Comparison of ENCODE assay signal across 8 cellular contexts in the genomic region with DNA sequence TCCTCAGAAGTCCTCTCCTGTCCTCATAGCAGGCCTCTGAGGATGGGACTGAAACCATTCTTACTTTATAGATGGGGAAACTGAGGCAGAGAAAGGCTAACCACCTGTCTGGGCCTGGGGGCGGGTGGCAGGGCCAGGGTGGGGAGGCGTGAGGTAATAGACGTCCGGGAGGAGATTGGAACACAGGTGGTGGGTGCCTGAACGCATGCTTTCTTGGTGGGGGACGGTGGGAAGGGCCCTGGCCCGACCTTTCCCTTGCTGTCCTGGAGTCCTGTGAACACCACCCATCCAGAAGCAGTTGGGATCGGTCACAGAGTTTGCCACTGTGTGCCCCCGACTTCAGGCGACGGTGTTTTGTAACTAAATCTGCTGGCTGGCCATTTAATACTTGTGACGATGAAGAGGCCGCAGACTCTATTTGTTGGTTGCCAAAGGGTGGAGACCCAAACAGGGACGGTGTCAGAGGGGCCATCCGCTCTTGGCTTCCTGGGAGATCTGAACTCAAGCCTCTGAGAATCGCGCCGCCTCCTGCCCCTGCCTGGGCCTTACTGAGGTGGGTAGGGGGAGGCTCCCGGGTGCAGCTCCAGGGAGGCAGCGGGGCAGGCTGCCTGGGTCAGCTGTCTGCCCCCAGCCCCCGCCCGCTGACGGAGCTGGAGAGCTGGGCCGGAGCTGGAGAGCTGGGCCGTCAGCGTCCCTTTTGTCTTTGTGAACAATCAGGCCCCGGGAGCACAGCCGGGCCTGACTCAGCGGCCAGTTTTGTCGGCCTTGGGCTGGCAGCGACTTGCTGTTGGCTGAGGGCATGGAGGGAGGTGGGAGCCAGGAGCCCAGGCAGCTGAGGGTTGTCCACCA. TPM values are rescaled to one million over a fixed set of nuclear protein-coding genes. Genes with fewer than 3 reads are reported as not detected.
DNase-seq lines count a peak whose midpoint lies in the region; ATAC-seq and TF ChIP-seq lines count a peak whose summit lies in the region.

No MANE protein-coding gene starts in this region.

- peaks cover 51% of the 10 kb centered on the region for H3F3A ChIP-seq in DOHH2 (ENCODE audit: control insufficient read depth, insufficient read depth)

- H4K20me1 ChIP-seq in DOHH2 (ENCODE audit: control insufficient read depth, insufficient read depth, low read depth, low read length), result peaks cover 28% of the 10 kb centered on the region

- no peak for TF ChIP-seq CTCF in DOHH2 (IDR thresholded peaks at IDR 0.05; ENCODE audit: low read depth, low read length, poor library complexity, severe bottlenecking)
- no peak for TF ChIP-seq CTCF in ovary (IDR thresholded peaks at IDR 0.05)

- no peaks in the 10 kb centered on the region for H3K9me3 Mint-ChIP-seq in activated naive CD4-positive, alpha-beta T cell treated with anti-CD3 and anti-CD28 coated beads, Interleukin-2, amount 50 U/mL, for 24 hours

- H3K27me3 ChIP-seq in DOHH2 (ENCODE audit: control insufficient read depth, low read length) (no peaks in the 10 kb centered on the region), ovary (no peaks in the 10 kb centered on the region)

- DNase-seq in head of caudate nucleus (peak; percentile 85 to 98 (median 94)), ovary (peak; percentile 64 to 83 (median 76)), NCI-H446 (lab: John Stamatoyannopoulos, UW) (no peak), NCI-H510A (lab: John Stamatoyannopoulos, UW) (no peak)

- H3K4me1 Mint-ChIP-seq in activated naive CD4-positive, alpha-beta T cell treated with anti-CD3 and anti-CD28 coated beads, Interleukin-2, amount 50 U/mL, for 24 hours, result peaks cover 80% of the 10 kb centered on the region

- H3K36me3 ChIP-seq in DOHH2 (ENCODE audit: control insufficient read depth, low read length) (peaks cover 82% of the 10 kb centered on the region), ovary (no peaks in the 10 kb centered on the region)

- no peak overlapping the region for H3K27ac Mint-ChIP-seq in activated naive CD4-positive, alpha-beta T cell treated with anti-CD3 and anti-CD28 coated beads, Interleukin-2, amount 50 U/mL, for 24 hours

- TF ChIP-seq POLR2A in ovary (IDR thresholded peaks at IDR 0.05), result no peak

- peaks cover 83% of the 10 kb centered on the region for H3K79me2 ChIP-seq in DOHH2 (ENCODE audit: control insufficient read depth, low read length)

- no peak for TF ChIP-seq EP300 in ovary (IDR thresholded peaks at IDR 0.05)

- H3K4me2 ChIP-seq in DOHH2 (ENCODE audit: low read length), result peak overlapping the region; percentile 88

- H3K4me3 ChIP-seq in DOHH2 (ENCODE audit: low read length), result peak overlapping the region; percentile 95
- H3K4me3 ChIP-seq in ovary, result no peak overlapping the region

- intact Hi-C loops in head of caudate nucleus (cut with DNase I) (loop anchor here (5.0 kb wide), 1 partner anchor 47 kb away; no protein-coding TSS in a partner anchor), ovary (cut with DNase I) (loop anchor here in 1 of 4 donors (10.0 kb wide), 1 partner anchor 199 kb away; no protein-coding TSS in a partner anchor)

- 31 to 39% (median 35%) methylated on average over 31 of the region's 31 CpGs for whole genome bisulfite sequencing in ovary, 3 donors

- peaks cover 79% of the 10 kb centered on the region for H3K4me1 ChIP-seq in DOHH2 (ENCODE audit: control insufficient read depth, low read length)
- peaks cover 47% of the 10 kb centered on the region for H3K4me1 ChIP-seq in ovary (ENCODE audit: insufficient read depth)

- no peaks in the 10 kb centered on the region for H3K27me3 Mint-ChIP-seq in activated naive CD4-positive, alpha-beta T cell treated with anti-CD3 and anti-CD28 coated beads, Interleukin-2, amount 50 U/mL, for 24 hours

- ATAC-seq in GM18909 (IDR thresholded peaks at IDR 0.05; ENCODE audit: poor library complexity, unreplicated experiment), result no peak
- ATAC-seq in GM21576 (IDR thresholded peaks at IDR 0.05; ENCODE audit: unreplicated experiment), result no peak

- H3K9me2 ChIP-seq in DOHH2 (replicated peaks; ENCODE audit: control insufficient read depth, low read length), result no peaks in the 10 kb centered on the region

- peaks cover 17% of the 10 kb centered on the region for H3K36me3 Mint-ChIP-seq in activated naive CD4-positive, alpha-beta T cell treated with anti-CD3 and anti-CD28 coated beads, Interleukin-2, amount 50 U/mL, for 24 hours

- H3K9me3 ChIP-seq in DOHH2 (ENCODE audit: control insufficient read depth, insufficient read depth, low read length), result no peaks in the 10 kb centered on the region
- H3K9me3 ChIP-seq in ovary, result no peaks in the 10 kb centered on the region

- H3K4me3 Mint-ChIP-seq in activated naive CD4-positive, alpha-beta T cell treated with anti-CD3 and anti-CD28 coated beads, Interleukin-2, amount 50 U/mL, for 24 hours, result peak overlapping the region; percentile 93

- peak overlapping the region; percentile 95 for H3K27ac ChIP-seq in DOHH2 (ENCODE audit: low read depth, low read length)
- peak overlapping the region; percentile 6 to 70 for H3K27ac ChIP-seq in ovary

RNA-seq across cellular contexts. Expression of a gene that starts 4.1 kb away (rescaled TPM):
- total RNA-seq in ovary, result 10 to 100 TPM; 20.0 to 77.6 (median 39.3) TPM
- polyA plus RNA-seq in ovary, result 10 to 100 TPM in 1 of 2 donors, 1 to 10 TPM in 1; 6.3 to 36.6 TPM

RNA-seq across cellular contexts. Expression of a gene that starts 44.3 kb away (rescaled TPM):
- 10 to 100 TPM; 13.9 to 24.0 (median 19.0) TPM for total RNA-seq in ovary
- polyA plus RNA-seq in ovary, result 10 to 100 TPM; 20.4 to 46.1 TPM

Comparison
In these comparisons a context has a peak if more than half of its experiments do, and no peak if none do; other contexts are left out.
1. DNase-seq: peak in head of caudate nucleus (42 of 42) and ovary (5 of 5); none in NCI-H446 (0 of 2) and NCI-H510A (single experiment).